ENCODE assay signal across 21 cellular contexts in the genomic region with DNA sequence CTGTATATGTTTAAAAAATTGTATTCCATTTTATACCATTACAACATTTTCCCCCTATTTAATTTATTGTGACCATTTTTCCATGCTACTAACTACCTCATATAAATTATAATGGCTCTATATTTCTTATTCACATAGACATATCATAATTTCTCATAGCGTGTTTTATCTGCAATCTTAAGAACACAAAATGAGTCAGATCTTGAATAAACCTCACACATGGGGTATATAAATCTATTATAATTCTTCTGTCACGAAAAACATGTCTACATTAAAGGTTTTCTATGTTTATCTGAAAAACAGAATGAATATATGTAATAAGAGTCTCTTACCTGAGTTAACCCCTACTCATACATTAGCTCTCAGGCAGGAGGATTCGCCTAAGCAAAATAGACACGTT. TPM values are rescaled to one million over a fixed set of nuclear protein-coding genes. Genes with fewer than 3 reads are reported as not detected.
A peak's percentile ranks its signal among the peaks of the same experiment; 100 is the strongest.
DNase-seq lines count a peak whose midpoint lies in the region; FAIRE-seq and TF ChIP-seq lines count a peak whose summit lies in the region.
"Had no signal": no experiment of that assay in that cellular context is flagged by ENCODE, and none has a peak within 500 bp of the region (broad histone marks: within the 10 kb centered on the region; RNA-seq: fewer than 3 reads in every experiment).

No MANE protein-coding gene starts in this region.

- H3K27me3 Mint-ChIP-seq in MCF 10A (ENCODE audit: insufficient read depth, unreplicated experiment) = no peaks in the 10 kb centered on the region

- H3K4me2 ChIP-seq in endothelial cell of umbilical vein (ENCODE audit: insufficient read depth, low read length) = no peak overlapping the region
- H3K4me2 ChIP-seq: A549; BLaER1 treated with 17β-estradiol and CSF1 and Interleukin-3, amounts not matched to agents 10 nM and 100 nM had no signal

- TF ChIP-seq POLR2A in breast epithelium (IDR thresholded peaks at IDR 0.05) (no peak), endothelial cell of umbilical vein (IDR thresholded peaks at IDR 0.05; ENCODE audit: low read depth, low read length) (no peak)

- FAIRE-seq in endothelial cell of umbilical vein (lab: Jason Lieb, UNC) = no peak
- FAIRE-seq: A549, D721Med, G401.6, GM12891, GM19239 had no signal

- H3K27ac ChIP-seq in breast epithelium = no peak overlapping the region
- no peak overlapping the region for H3K27ac ChIP-seq in endothelial cell of umbilical vein (ENCODE audit: insufficient read depth, low read depth, low read length)
- H3K27ac ChIP-seq: 22Rv1; A549; BLaER1 treated with 17β-estradiol and CSF1 and Interleukin-3, amounts not matched to agents 10 nM and 100 nM; C4-2B had no signal

- DNase-seq in MCF 10A (ENCODE audit: unreplicated experiment) (no peak), breast epithelium (ENCODE audit: low spot score in 2 of 2) (no peak), endothelial cell of umbilical vein (ENCODE audit: low read depth, low spot score) (no peak), NCI-H2196 (lab: John Stamatoyannopoulos, UW; ENCODE audit: unreplicated experiment) (no peak), RKO (ENCODE audit: low spot score) (no peak)
- DNase-seq: AML-193; Caco-2; Calu3; CD4-positive, alpha-beta T cell; CD8-positive, alpha-beta T cell; DMS79 treated with DMSO at 0.1 percent for 48 hours; GF-D8 had no signal

- H3K4me1 ChIP-seq in breast epithelium (no peaks in the 10 kb centered on the region), endothelial cell of umbilical vein (ENCODE audit: control insufficient read depth, extremely low read depth, insufficient read depth, low read length) (peaks cover 5% of the 10 kb centered on the region)
- H3K4me1 ChIP-seq: A549, Caco-2 had no signal

- H3K9me1 ChIP-seq in endothelial cell of umbilical vein (replicated peaks; ENCODE audit: control insufficient read depth, extremely low read depth, insufficient read depth, low read length) = no peaks in the 10 kb centered on the region

- dilution Hi-C loops in endothelial cell of umbilical vein (cut with MboI; ENCODE audit: extremely low pct_ligation_motif_present, low sequenced_read_pairs) = no loop called here

- H3K36me3 Mint-ChIP-seq in MCF 10A (ENCODE audit: insufficient read depth, unreplicated experiment) = peaks cover 53% of the 10 kb centered on the region
- H3K36me3 Mint-ChIP-seq: CD8-positive, alpha-beta T cell had no signal

- H4K20me1 ChIP-seq in endothelial cell of umbilical vein (replicated peaks; ENCODE audit: control insufficient read depth, extremely low read depth, insufficient read depth, low read length) = no peaks in the 10 kb centered on the region
- H4K20me1 ChIP-seq: BLaER1 treated with 17β-estradiol and CSF1 and Interleukin-3, amounts not matched to agents 10 nM and 100 nM had no signal

- no peak overlapping the region for H3K4me3 Mint-ChIP-seq in MCF 10A (ENCODE audit: unreplicated experiment)
- H3K4me3 Mint-ChIP-seq: B cell; CD4-positive, alpha-beta T cell; CD8-positive, alpha-beta T cell had no signal

- H3K36me3 ChIP-seq in breast epithelium (no peaks in the 10 kb centered on the region), endothelial cell of umbilical vein (ENCODE audit: control insufficient read depth in 2 of 2, extremely low read depth in 1 of 2, insufficient read depth in 2 of 2, low read length in 2 of 2) (no peaks in the 10 kb centered on the region)
- H3K36me3 ChIP-seq: BLaER1 treated with 17β-estradiol and CSF1 and Interleukin-3, amounts not matched to agents 10 nM and 100 nM had no signal

- H3K79me2 ChIP-seq in endothelial cell of umbilical vein (ENCODE audit: control insufficient read depth, insufficient read depth, low read length) = no peaks in the 10 kb centered on the region

- H3K4me3 ChIP-seq in breast epithelium (no peak overlapping the region), endothelial cell of umbilical vein (replicated peaks in 1 of 3; ENCODE audit: insufficient read depth in 1 of 3, low read depth in 1 of 3, low read length in 3 of 3) (no peak overlapping the region)
- H3K4me3 ChIP-seq: A549; BLaER1 treated with 17β-estradiol and CSF1 and Interleukin-3, amounts not matched to agents 10 nM and 100 nM had no signal

- peaks cover 12% of the 10 kb centered on the region for H3K9me3 Mint-ChIP-seq in MCF 10A (ENCODE audit: unreplicated experiment)
- H3K9me3 Mint-ChIP-seq: CD4-positive, alpha-beta T cell; CD8-positive, alpha-beta T cell had no signal

- no peak overlapping the region for H2AFZ ChIP-seq in endothelial cell of umbilical vein (ENCODE audit: low read depth, low read length)

- intact Hi-C loops in MCF 10A (cut with micrococcal nuclease) (no loop called here), breast epithelium (cut with DNase I; ENCODE audit: low total_unique reads) (loop anchor here (5.0 kb wide), 1 partner anchor 1964 kb away; no protein-coding TSS in a partner anchor), endothelial cell of umbilical vein (cut with micrococcal nuclease) (no loop called here)

- POLR2A ChIA-PET in MCF 10A (lab: Yijun Ruan, JAX) (interaction anchor here (0.8 to 1.0 kb wide), 2 partner anchors 14 to 50 kb away, joined by 3 read pairs; a partner anchor contains a TSS), endothelial cell of umbilical vein (lab: Charles Lee) (no interaction called here)

- peak overlapping the region; percentile 82 for H3K27ac Mint-ChIP-seq in MCF 10A (ENCODE audit: low read depth, unreplicated experiment)
- H3K27ac Mint-ChIP-seq: B cell; CD4-positive, alpha-beta T cell; CD8-positive, alpha-beta T cell had no signal

- BruUV-seq in MCF 10A (replicated peaks; lab: Mats Ljungman, UMichigan) (no TSS peak), endothelial cell of umbilical vein (replicated peaks; lab: Mats Ljungman, UMichigan) (no TSS peak)

- H3K9me3 ChIP-seq in breast epithelium = no peaks in the 10 kb centered on the region
- H3K9me3 ChIP-seq in endothelial cell of umbilical vein (replicated peaks; ENCODE audit: control insufficient read depth, insufficient read depth, low read length) = no peaks in the 10 kb centered on the region
- H3K9me3 ChIP-seq: A549, Caco-2 had no signal

- CTCF ChIA-PET in MCF 10A (lab: Yijun Ruan, JAX) = no interaction called here
- CTCF ChIA-PET in endothelial cell of umbilical vein (lab: Charles Lee) = interaction anchor here (1.4 to 1.8 kb wide), 2 partner anchors 8 to 16 kb away, joined by 4 to 5 read pairs; no protein-coding TSS in a partner anchor

- no peak overlapping the region for H3K9ac ChIP-seq in endothelial cell of umbilical vein (replicated peaks; ENCODE audit: extremely low read depth, insufficient read depth, low read length)
- H3K9ac ChIP-seq: BLaER1 treated with 17β-estradiol and CSF1 and Interleukin-3, amounts not matched to agents 10 nM and 100 nM had no signal

- peaks cover 47% of the 10 kb centered on the region for H3K4me1 Mint-ChIP-seq in MCF 10A (ENCODE audit: insufficient read depth, unreplicated experiment)

- H3K27me3 ChIP-seq in breast epithelium = no peaks in the 10 kb centered on the region
- no peaks in the 10 kb centered on the region for H3K27me3 ChIP-seq in endothelial cell of umbilical vein (ENCODE audit: control insufficient read depth in 2 of 2, insufficient read depth in 2 of 2, low read length in 2 of 2)
- H3K27me3 ChIP-seq: BLaER1 treated with 17β-estradiol and CSF1 and Interleukin-3, amounts not matched to agents 10 nM and 100 nM had no signal

- no peak for TF ChIP-seq CTCF in MCF 10A (IDR thresholded peaks at IDR 0.05; ENCODE audit: unreplicated experiment)
- no peak for TF ChIP-seq CTCF in breast epithelium (IDR thresholded peaks at IDR 0.05)
- TF ChIP-seq CTCF in endothelial cell of umbilical vein (IDR thresholded peaks at IDR 0.05; ENCODE audit: extremely low read depth in 1 of 2, insufficient read depth in 1 of 2, low read depth in 1 of 2, low read length in 2 of 2) = no peak

TF ChIP-seq in endothelial cell of umbilical vein, 7 proteins besides CTCF, POLR2A, EP300 and RAD21:
- TF ChIP-seq GATA2 (IDR thresholded peaks at IDR 0.05; ENCODE audit: insufficient read depth, insufficient read length, low read depth, low read length) = peak; percentile 48
- TF ChIP-seq POLR2AphosphoS5 (IDR thresholded peaks at IDR 0.05; ENCODE audit: insufficient read depth, low read depth, low read length) = no peak

RNA-seq across cellular contexts. Expression of a gene that starts 50.5 kb away (rescaled TPM):
- total RNA-seq in MCF 10A (2022) (63.6 and 74.6 TPM in 2 replicates), breast epithelium (10 to 100 TPM; 23.9 to 80.2 (median 46.1) TPM), endothelial cell of umbilical vein (57.6 and 60.6 TPM in 2 replicates)
- 20.3 and 26.7 TPM in 2 replicates for polyA plus RNA-seq in endothelial cell of umbilical vein
- polyA plus RNA-seq in endothelial cell of umbilical vein (2011; cell fraction: cytosol; rRNA removed) = 27.8 and 30.2 TPM in 2 replicates
- polyA plus RNA-seq in endothelial cell of umbilical vein (2011; cell fraction: nucleus; rRNA removed) = 10.7 and 17.2 TPM in 2 replicates
- 68.6 and 77.9 TPM in 2 replicates for polyA plus RNA-seq in endothelial cell of umbilical vein (2012)
- polyA minus RNA-seq in endothelial cell of umbilical vein = 16.6 and 17.2 TPM in 2 replicates
- polyA minus RNA-seq in endothelial cell of umbilical vein (2011; cell fraction: cytosol; rRNA and poly(A)+ RNA removed) = 21.9 TPM
- 22.0 and 26.8 TPM in 2 replicates for polyA minus RNA-seq in endothelial cell of umbilical vein (2011; cell fraction: nucleus; rRNA and poly(A)+ RNA removed)
